Comparison of ENCODE assay signal across 29 cellular contexts in genomic region chr4:158055668-158056067, GRCh38.
"Had no signal": no experiment of that assay in that cellular context is flagged by ENCODE, and none has a peak within 500 bp of the region (broad histone marks: within the 10 kb centered on the region; RNA-seq: fewer than 3 reads in every experiment).

No MANE protein-coding gene starts in this region.

- H3K36me3 Mint-ChIP-seq: activated naive CD8-positive, alpha-beta T cell treated with anti-CD3 and anti-CD28 coated beads for 36 hours; brain; mesothelial cell of epicardium; naive B cell; type B pancreatic cell had no signal

- H3K27me3 ChIP-seq: adrenal gland, ascending aorta, gastrocnemius medialis, ovary, vagina had no signal

- DNase-seq: activated CD4-positive, alpha-beta T cell treated with anti-CD3 and anti-CD28 coated beads for 36 hours; activated CD4-positive, alpha-beta T cell treated with anti-CD3 and anti-CD28 coated beads, Interleukin-2, amount 50 U/mL, for 4 hours; activated CD4-positive, CD25-positive, alpha-beta regulatory T cell; activated CD8-positive, alpha-beta memory T cell treated with anti-CD3 and anti-CD28 coated beads for 24 hours; activated effector memory CD4-positive, alpha-beta T cell treated with anti-CD3 and anti-CD28 coated beads, Interleukin-2, amount 50 U/mL, for 16 hours; activated naive CD4-positive, alpha-beta T cell treated with anti-CD3 and anti-CD28 coated beads for 36 hours; activated naive CD8-positive, alpha-beta T cell treated with anti-CD3 and anti-CD28 coated beads for 36 hours; adrenal gland; caudate nucleus; endodermal cell; gastrocnemius medialis; glutamatergic neuron; mammary epithelial cell; naive B cell; ovary; stimulated activated CD4-positive, alpha-beta T cell treated with anti-CD3 and anti-CD28 coated beads, Interleukin-12 subunit alpha, Interleukin-12 subunit beta, amount 100 ng/mL, for 4 hours; stimulated activated CD4-positive, alpha-beta T cell treated with anti-CD3 and anti-CD28 coated beads, Interleukin-4, amount 100 ng/mL, for 1 hour; T-helper 1 cell had no signal

- H3K36me3 ChIP-seq: adrenal gland, ascending aorta, gastrocnemius medialis, ovary, vagina had no signal

- H3K27ac ChIP-seq: adrenal gland, ascending aorta, gastrocnemius medialis, ovary, vagina had no signal

- H3K27ac Mint-ChIP-seq: activated CD4-positive, alpha-beta T cell treated with anti-CD3 and anti-CD28 coated beads for 36 hours; activated naive CD4-positive, alpha-beta T cell treated with anti-CD3 and anti-CD28 coated beads for 36 hours; activated naive CD8-positive, alpha-beta T cell treated with anti-CD3 and anti-CD28 coated beads for 36 hours; activated T-helper 1 cell treated with anti-CD3 and anti-CD28 coated beads, Interleukin-12 subunit alpha, Interleukin-12 subunit beta, Interleukin-2, Interleukin-4 antibody, amounts not matched to agents 30 ng/mL and 10 ng/mL and 1 ng/mL, durations not matched to agents 14 hours and 24 hours and 36 hours; brain; dendritic cell treated with granulocyte-macrophage colony-stimulating factor and Interleukin-4, amounts not matched to agents 40 ng/mL and 50 ng/mL, for 4 days; endodermal cell; mesothelial cell of epicardium; naive B cell; progenitor cell of endocrine pancreas; stimulated activated naive CD8-positive, alpha-beta T cell treated with anti-CD3 and anti-CD28 coated beads, Interleukin-15, Interleukin-2, amounts not matched to agents 100 ng/mL and 50 ng/mL, for 24 hours; T-helper 2 cell treated with Interferon-gamma antibody and Interleukin-4, amounts not matched to agents 5 μg/mL and 100 μg/mL, for 36 hours; type B pancreatic cell had no signal

- H3K4me3 ChIP-seq: adrenal gland, ascending aorta, gastrocnemius medialis, ovary, vagina had no signal

- H3K27me3 Mint-ChIP-seq: activated CD4-positive, alpha-beta T cell treated with anti-CD3 and anti-CD28 coated beads for 36 hours; activated naive CD8-positive, alpha-beta T cell treated with anti-CD3 and anti-CD28 coated beads for 36 hours; brain; dendritic cell treated with granulocyte-macrophage colony-stimulating factor and Interleukin-4, amounts not matched to agents 40 ng/mL and 50 ng/mL, for 4 days; naive B cell; progenitor cell of endocrine pancreas; stimulated activated naive CD8-positive, alpha-beta T cell treated with anti-CD3 and anti-CD28 coated beads, Interleukin-15, Interleukin-2, amounts not matched to agents 100 ng/mL and 50 ng/mL, for 24 hours; type B pancreatic cell had no signal

- H3K4me1 ChIP-seq: gastrocnemius medialis, vagina had no signal

- ATAC-seq: activated CD4-positive, alpha-beta T cell treated with anti-CD3 and anti-CD28 coated beads for 36 hours; esophagus mucosa; gastrocnemius medialis had no signal

- H3K4me3 Mint-ChIP-seq: activated CD4-positive, alpha-beta T cell treated with anti-CD3 and anti-CD28 coated beads for 36 hours; activated naive CD4-positive, alpha-beta T cell treated with anti-CD3 and anti-CD28 coated beads for 36 hours; activated naive CD8-positive, alpha-beta T cell treated with anti-CD3 and anti-CD28 coated beads for 36 hours; activated T-helper 1 cell treated with anti-CD3 and anti-CD28 coated beads, Interleukin-12 subunit alpha, Interleukin-12 subunit beta, Interleukin-2, Interleukin-4 antibody, amounts not matched to agents 30 ng/mL and 10 ng/mL and 1 ng/mL, durations not matched to agents 14 hours and 24 hours and 36 hours; brain; dendritic cell treated with granulocyte-macrophage colony-stimulating factor and Interleukin-4, amounts not matched to agents 40 ng/mL and 50 ng/mL, for 4 days; endodermal cell; mesothelial cell of epicardium; naive B cell; stimulated activated naive CD8-positive, alpha-beta T cell treated with anti-CD3 and anti-CD28 coated beads, Interleukin-15, Interleukin-2, amounts not matched to agents 100 ng/mL and 50 ng/mL, for 24 hours; T-helper 2 cell treated with Interferon-gamma antibody and Interleukin-4, amounts not matched to agents 5 μg/mL and 100 μg/mL, for 36 hours; type B pancreatic cell had no signal

- H3K9me3 ChIP-seq: adrenal gland, ascending aorta, gastrocnemius medialis, ovary, vagina had no signal

- H3K4me1 Mint-ChIP-seq: activated CD4-positive, alpha-beta T cell treated with anti-CD3 and anti-CD28 coated beads for 36 hours; activated naive CD8-positive, alpha-beta T cell treated with anti-CD3 and anti-CD28 coated beads for 36 hours; brain; naive B cell had no signal

- H3K9me3 Mint-ChIP-seq: activated naive CD4-positive, alpha-beta T cell treated with anti-CD3 and anti-CD28 coated beads for 36 hours; activated naive CD8-positive, alpha-beta T cell treated with anti-CD3 and anti-CD28 coated beads for 36 hours; activated T-helper 1 cell treated with anti-CD3 and anti-CD28 coated beads, Interleukin-12 subunit alpha, Interleukin-12 subunit beta, Interleukin-2, Interleukin-4 antibody, amounts not matched to agents 30 ng/mL and 10 ng/mL and 1 ng/mL, durations not matched to agents 14 hours and 24 hours and 36 hours; dendritic cell treated with granulocyte-macrophage colony-stimulating factor and Interleukin-4, amounts not matched to agents 40 ng/mL and 50 ng/mL, for 4 days; endodermal cell; mesothelial cell of epicardium; T-helper 2 cell treated with Interferon-gamma antibody and Interleukin-4, amounts not matched to agents 5 μg/mL and 100 μg/mL, for 36 hours; type B pancreatic cell had no signal
